ENCODE assay signal across 7 cellular contexts in the genomic region with DNA sequence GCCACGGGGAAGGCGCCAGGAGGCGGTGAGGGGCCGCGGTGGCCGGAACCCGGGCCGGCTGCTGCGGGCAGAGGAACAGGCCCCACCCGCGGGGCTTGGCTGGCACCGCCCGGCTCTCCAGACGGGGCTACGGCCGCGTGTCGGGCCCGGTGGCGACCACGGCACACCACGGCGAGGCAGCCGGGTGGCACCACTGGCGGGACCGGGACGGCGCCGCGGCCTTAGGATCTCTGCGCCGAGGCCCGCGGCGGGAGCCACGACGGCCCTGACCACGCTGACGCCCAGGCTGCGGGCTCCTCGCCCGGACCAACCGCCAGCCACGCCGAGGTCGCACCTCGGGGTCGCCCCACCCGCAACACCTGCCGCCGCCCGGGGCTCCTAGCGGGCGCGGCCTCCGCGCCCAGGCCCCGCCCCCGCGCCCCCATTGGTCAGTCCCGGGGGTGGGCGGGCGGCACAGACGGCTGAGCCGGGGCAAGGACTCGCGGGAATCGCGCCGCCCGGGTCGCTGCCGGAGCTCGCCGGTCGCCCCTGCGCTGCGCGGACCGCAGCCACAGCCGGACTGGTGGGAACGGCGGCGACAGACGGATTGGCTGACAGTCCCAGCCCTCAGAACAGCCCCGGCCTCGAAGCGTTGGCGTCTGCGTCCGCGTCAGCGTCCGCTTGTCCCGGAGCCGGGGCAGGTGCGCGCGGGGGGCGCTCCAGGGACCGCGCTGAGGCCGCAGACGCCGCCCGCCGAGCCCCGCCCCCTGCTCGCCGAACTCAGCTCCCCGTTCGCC. TPM values are rescaled to one million over a fixed set of nuclear protein-coding genes. Genes with fewer than 3 reads are reported as not detected.
DNase-seq lines count a peak whose midpoint lies in the region; ATAC-seq and TF ChIP-seq lines count a peak whose summit lies in the region.

A gene with protein sequence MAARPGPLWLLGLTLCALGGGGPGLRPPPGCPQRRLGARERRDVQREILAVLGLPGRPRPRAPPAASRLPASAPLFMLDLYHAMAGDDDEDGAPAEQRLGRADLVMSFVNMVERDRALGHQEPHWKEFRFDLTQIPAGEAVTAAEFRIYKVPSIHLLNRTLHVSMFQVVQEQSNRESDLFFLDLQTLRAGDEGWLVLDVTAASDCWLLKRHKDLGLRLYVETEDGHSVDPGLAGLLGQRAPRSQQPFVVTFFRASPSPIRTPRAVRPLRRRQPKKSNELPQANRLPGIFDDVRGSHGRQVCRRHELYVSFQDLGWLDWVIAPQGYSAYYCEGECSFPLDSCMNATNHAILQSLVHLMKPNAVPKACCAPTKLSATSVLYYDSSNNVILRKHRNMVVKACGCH (plus strand): TSS at position 491 of the 776 bp plus-strand sequence. CDS start 356 bp downstream, outside the sequence.

- H3K27me3 Mint-ChIP-seq in activated CD4-positive, alpha-beta T cell treated with anti-CD3 and anti-CD28 coated beads, Interleukin-2, amount 10 ng/mL, durations not matched to agents 24 days and 14 days: peaks cover 31% of the 10 kb centered on the region
- peaks cover 51% of the 10 kb centered on the region for H3K27me3 Mint-ChIP-seq in mesothelial cell of epicardium (ENCODE audit: low read depth)

- peaks cover 3% of the 10 kb centered on the region for H3K4me1 Mint-ChIP-seq in activated CD4-positive, alpha-beta T cell treated with anti-CD3 and anti-CD28 coated beads, Interleukin-2, amount 10 ng/mL, durations not matched to agents 24 days and 14 days
- H3K4me1 Mint-ChIP-seq in mesothelial cell of epicardium: peaks cover 2% of the 10 kb centered on the region

- in situ Hi-C loops in GM13976 (cut with MboI; ENCODE audit: low sequenced_read_pairs, unreplicated experiment): no loop called here

- no peak within 1 kb of the TSS for H3K27ac Mint-ChIP-seq in activated CD4-positive, alpha-beta T cell treated with anti-CD3 and anti-CD28 coated beads, Interleukin-2, amount 10 ng/mL, durations not matched to agents 24 days and 14 days
- H3K27ac Mint-ChIP-seq in mesothelial cell of epicardium: no peak within 1 kb of the TSS

- H3K4me3 Mint-ChIP-seq in activated CD4-positive, alpha-beta T cell treated with anti-CD3 and anti-CD28 coated beads, Interleukin-2, amount 10 ng/mL, durations not matched to agents 24 days and 14 days: peak within 1 kb of the TSS; percentile 66
- peak within 1 kb of the TSS; percentile 49 for H3K4me3 Mint-ChIP-seq in mesothelial cell of epicardium

- peak; percentile 71 for ATAC-seq in HG02763 (IDR thresholded peaks at IDR 0.05; ENCODE audit: unreplicated experiment)

- no peak for TF ChIP-seq CTCF in GM13976 (IDR thresholded peaks at IDR 0.05; ENCODE audit: borderline replicate concordance, control extremely low read depth, extremely low read depth, insufficient read depth, missing control alignments)
- TF ChIP-seq CTCF in mesothelial cell of epicardium (IDR thresholded peaks at IDR 0.05; ENCODE audit: unreplicated experiment): no peak

- peaks cover 7% of the 10 kb centered on the region for H3K36me3 Mint-ChIP-seq in activated CD4-positive, alpha-beta T cell treated with anti-CD3 and anti-CD28 coated beads, Interleukin-2, amount 10 ng/mL, durations not matched to agents 24 days and 14 days (ENCODE audit: low read depth)
- peaks cover 13% of the 10 kb centered on the region for H3K36me3 Mint-ChIP-seq in mesothelial cell of epicardium

- DNase-seq in GM13976 (ENCODE audit: low spot score) (peak; percentile 93), NCI-H2171 treated with DMSO at 0.1 percent for 48 hours (lab: John Stamatoyannopoulos, UW) (peak; percentile 70), dermis blood vessel endothelial cell (peak; percentile 71), mesothelial cell of epicardium (ENCODE audit: low spot score in 2 of 2, unreplicated experiment in 2 of 2) (peak; percentile 52 to 59)
- DNase-seq in activated CD4-positive, alpha-beta T cell treated with anti-CD3 and anti-CD28 coated beads, Interleukin-2, amount 10 ng/mL, durations not matched to agents 24 days and 14 days: peak; percentile 93
- peak; percentile 25 to 50 for DNase-seq in stimulated activated CD8-positive, alpha-beta memory T cell treated with anti-CD3 and anti-CD28 coated beads, Interleukin-4, amount 100 ng/mL, for 4 hours (ENCODE audit: low read depth in 2 of 2, low spot score in 1 of 2)

- intact Hi-C loops in activated CD4-positive, alpha-beta T cell treated with anti-CD3 and anti-CD28 coated beads, Interleukin-2, amount 10 ng/mL, durations not matched to agents 24 days and 14 days (cut with micrococcal nuclease): no loop called here

- H3K9me3 Mint-ChIP-seq in activated CD4-positive, alpha-beta T cell treated with anti-CD3 and anti-CD28 coated beads, Interleukin-2, amount 10 ng/mL, durations not matched to agents 24 days and 14 days: no peaks in the 10 kb centered on the region
- H3K9me3 Mint-ChIP-seq in mesothelial cell of epicardium: no peaks in the 10 kb centered on the region

RNA-seq across cellular contexts. Expression of the gene that starts here (rescaled TPM):
- total RNA-seq in activated CD4-positive, alpha-beta T cell treated with anti-CD3 and anti-CD28 coated beads, Interleukin-2, amount 10 ng/mL, durations not matched to agents 24 days and 14 days: not detected in 2 replicates
- total RNA-seq in dermis blood vessel endothelial cell (0.14 and 0.17 TPM in 2 replicates), mesothelial cell of epicardium (0.27 TPM in 1 of 3 replicates, not detected in the others)

Comparison
In these comparisons a context has a peak if more than half of its experiments do, and no peak if none do; other contexts are left out.
1. Peak in every context shown above with its lines: DNase-seq and ATAC-seq.
2. Peak in DNase-seq in activated CD4-positive, alpha-beta T cell treated with anti-CD3 and anti-CD28 coated beads, Interleukin-2, amount 10 ng/mL, durations not matched to agents 24 days and 14 days; RNA of the gene not detected or under 1 TPM.
3. Peak in DNase-seq in dermis blood vessel endothelial cell; RNA of the gene not detected or under 1 TPM.
4. Peak in DNase-seq in mesothelial cell of epicardium; RNA of the gene not detected or under 1 TPM.
5. DNase-seq: peak in every context shown above with its lines; median percentile 93 in GM13976; 93 in activated CD4-positive, alpha-beta T cell treated with anti-CD3 and anti-CD28 coated beads, Interleukin-2, amount 10 ng/mL, durations not matched to agents 24 days and 14 days; 71 in dermis blood vessel endothelial cell; 70 in NCI-H2171 treated with DMSO at 0.1 percent for 48 hours; 56 in mesothelial cell of epicardium; 38 in stimulated activated CD8-positive, alpha-beta memory T cell treated with anti-CD3 and anti-CD28 coated beads, Interleukin-4, amount 100 ng/mL, for 4 hours.